In genomic region chr10:80529604-80530003, GRCh38 we compare ENCODE assay signal across 11 cellular contexts. TPM values are rescaled to one million over a fixed set of nuclear protein-coding genes. Genes with fewer than 3 reads are reported as not detected.
A peak's percentile ranks its signal among the peaks of the same experiment; 100 is the strongest.
DNase-seq lines count a peak whose midpoint lies in the region; ATAC-seq, FAIRE-seq and TF ChIP-seq lines count a peak whose summit lies in the region.
"Had no signal": no experiment of that assay in that cellular context is flagged by ENCODE, and none has a peak within 500 bp of the region (broad histone marks: within the 10 kb centered on the region; RNA-seq: fewer than 3 reads in every experiment).

No MANE protein-coding gene starts in this region.

- no peak for FAIRE-seq in small intestine (lab: Jason Lieb, UNC)
- FAIRE-seq: HTR-8/SVneo, islet of Langerhans had no signal

- H3K4me1 ChIP-seq in small intestine (ENCODE audit: control insufficient read depth in 2 of 2, insufficient read depth in 1 of 2, low read depth in 1 of 2, low read length in 1 of 2) = peaks cover 0 to 2% of the 10 kb centered on the region in 2 donors

- no peaks in the 10 kb centered on the region for H3K36me3 ChIP-seq in small intestine (ENCODE audit: control insufficient read depth in 2 of 2, insufficient read depth in 2 of 2, low read length in 2 of 2)
- H3K36me3 ChIP-seq: adrenal gland had no signal

- no peaks in the 10 kb centered on the region for H3K9me3 ChIP-seq in small intestine (ENCODE audit: control insufficient read depth, low read depth)
- H3K9me3 ChIP-seq: adrenal gland had no signal

- H3K27me3 ChIP-seq in small intestine (ENCODE audit: control insufficient read depth in 2 of 2, insufficient read depth in 2 of 2, low read length in 2 of 2) = no peaks in the 10 kb centered on the region
- H3K27me3 ChIP-seq: adrenal gland had no signal

- in situ Hi-C loops in GM13976 (cut with MboI; ENCODE audit: low sequenced_read_pairs, unreplicated experiment) = no loop called here

- H3K27ac ChIP-seq in small intestine (ENCODE audit: low read depth in 1 of 2, low read length in 1 of 2) = peak overlapping the region in 1 of 2 donors; percentile 22
- H3K27ac ChIP-seq: adrenal gland had no signal

- no peak overlapping the region for H3K4me3 ChIP-seq in Jurkat, Clone E6-1 (ENCODE audit: low read length)
- H3K4me3 ChIP-seq in small intestine (ENCODE audit: low read depth in 1 of 2, low read length in 2 of 2) = no peak overlapping the region
- H3K4me3 ChIP-seq: adrenal gland had no signal

- no peak for TF ChIP-seq CTCF in GM13976 (IDR thresholded peaks at IDR 0.05; ENCODE audit: borderline replicate concordance, control extremely low read depth, extremely low read depth, insufficient read depth, missing control alignments)

- WGBS in small intestine, 3 donors = 62 to 89% (median 72%) methylated on average over 12 of the region's 12 CpGs

- peak; percentile 39 for DNase-seq in Jurkat, Clone E6-1 (ENCODE audit: low read depth, low spot score)
- DNase-seq in activated CD4-positive, alpha-beta T cell treated with anti-CD3 and anti-CD28 coated beads for 48 hours = peak; percentile 34
- DNase-seq in effector CD8-positive, alpha-beta T cell (lab: John Stamatoyannopoulos, UW) = peak; percentile 7
- peak; percentile 28 for DNase-seq in small intestine
- no peak for DNase-seq in DMS79 (lab: John Stamatoyannopoulos, UW)
- no peak for DNase-seq in GM13976 (ENCODE audit: low spot score)

- ATAC-seq in GM21723 (IDR thresholded peaks at IDR 0.05; ENCODE audit: unreplicated experiment) = no peak
- no peak for ATAC-seq in GM19351 (IDR thresholded peaks at IDR 0.05; ENCODE audit: unreplicated experiment)

RNA-seq across cellular contexts. Expression of gene SH2D4B, which starts 8.1 kb away (rescaled TPM):
- polyA plus RNA-seq in Jurkat, Clone E6-1 (2012; ENCODE audit: insufficient read depth, insufficient read length) = not detected
- under 1 TPM in 1 of 3 donors, not detected in 2; 0.09 TPM for polyA plus RNA-seq in small intestine

Comparison
In these comparisons a context has a peak if more than half of its experiments do, and no peak if none do; other contexts are left out.
1. DNase-seq: peak in Jurkat, Clone E6-1 (single experiment), activated CD4-positive, alpha-beta T cell treated with anti-CD3 and anti-CD28 coated beads for 48 hours (single experiment), effector CD8-positive, alpha-beta T cell (single experiment) and small intestine (single experiment); none in DMS79 (single experiment) and GM13976 (single experiment).